8 cellular contexts compared by ENCODE assay signal in genomic region chr12:47078733-47079364, GRCh38. TPM values are rescaled to one million over a fixed set of nuclear protein-coding genes. Genes with fewer than 3 reads are reported as not detected.
DNase-seq lines count a peak whose midpoint lies in the region; ATAC-seq and TF ChIP-seq lines count a peak whose summit lies in the region.

No MANE protein-coding gene starts in this region.

- peak in 5 of 8 donors; percentile 22 to 52 (median 36) for ATAC-seq in heart right ventricle
- ATAC-seq in GM21367 (IDR thresholded peaks at IDR 0.05; ENCODE audit: unreplicated experiment): no peak

- H3K27ac Mint-ChIP-seq in Caco-2 (ENCODE audit: unreplicated experiment): peak overlapping the region; percentile 27
- peak overlapping the region; percentile 92 for H3K27ac Mint-ChIP-seq in activated T-helper 2 cell treated with anti-CD3 and anti-CD28 coated beads, Interferon-gamma antibody, Interleukin-2, Interleukin-4, amounts not matched to agents 10 μg/mL and 5 μg/mL and 100 μg/mL, durations not matched to agents 14 hours and 24 hours and 36 hours

- peak in 1 of 2 experiments; percentile 16 for DNase-seq in Caco-2
- DNase-seq in NCI-H1417 (lab: John Stamatoyannopoulos, UW): peak in 2 of 3 experiments; percentile 51 to 71
- DNase-seq in activated T-helper 2 cell treated with anti-CD3 and anti-CD28 coated beads, Interferon-gamma antibody, Interleukin-2, Interleukin-4, amounts not matched to agents 10 μg/mL and 5 μg/mL and 100 μg/mL, durations not matched to agents 14 hours and 24 hours and 36 hours (ENCODE audit: low spot score): no peak
- DNase-seq in heart right ventricle: peak in 1 of 2 donors; percentile 21
- DNase-seq in retinal pigment epithelial cell (ENCODE audit: low read depth): no peak
- DNase-seq in RPMI8226: no peak
- DNase-seq in GOT3 (lab: John Stamatoyannopoulos, UW): no peak

- BruUV-seq in Caco-2 (replicated peaks; lab: Mats Ljungman, UMichigan): no TSS peak

- peak overlapping the region in 9 of 10 donors; percentile 76 to 92 (median 90) for H3K27ac ChIP-seq in heart right ventricle

- WGBS in heart right ventricle, 2 donors: 8 to 9% methylated on average over 12 of the region's 12 CpGs

- H3K4me3 ChIP-seq in Caco-2 (ENCODE audit: low read depth, low read length) (peak overlapping the region; percentile 72), heart right ventricle (peak overlapping the region; percentile 57 to 80 (median 71)), retinal pigment epithelial cell (ENCODE audit: low read length) (peak overlapping the region; percentile 74)

- no peaks in the 10 kb centered on the region for H3K9me3 Mint-ChIP-seq in Caco-2 (ENCODE audit: unreplicated experiment)
- no peaks in the 10 kb centered on the region for H3K9me3 Mint-ChIP-seq in activated T-helper 2 cell treated with anti-CD3 and anti-CD28 coated beads, Interferon-gamma antibody, Interleukin-2, Interleukin-4, amounts not matched to agents 10 μg/mL and 5 μg/mL and 100 μg/mL, durations not matched to agents 14 hours and 24 hours and 36 hours

- H3K4me1 ChIP-seq in Caco-2: peaks cover 8% of the 10 kb centered on the region; the same call in 1 of the 2 replicates
- H3K4me1 ChIP-seq in heart right ventricle: peaks cover 0 to 37% (median 15%) of the 10 kb centered on the region in 9 donors

- peaks cover 7% of the 10 kb centered on the region for H3K27me3 Mint-ChIP-seq in Caco-2 (ENCODE audit: insufficient read depth, unreplicated experiment)
- no peaks in the 10 kb centered on the region for H3K27me3 Mint-ChIP-seq in activated T-helper 2 cell treated with anti-CD3 and anti-CD28 coated beads, Interferon-gamma antibody, Interleukin-2, Interleukin-4, amounts not matched to agents 10 μg/mL and 5 μg/mL and 100 μg/mL, durations not matched to agents 14 hours and 24 hours and 36 hours (ENCODE audit: low read depth)

- intact Hi-C loops in Caco-2 (cut with micrococcal nuclease; ENCODE audit: unreplicated experiment) (loop anchor here (1.0 to 2.0 kb wide), 5 partner anchors 41 to 318 kb away; no protein-coding TSS in a partner anchor), heart right ventricle (cut with DNase I) (loop anchor here in 3 of 10 donors (2.0 to 5.0 kb wide), 3 partner anchors 228 to 318 kb away; no protein-coding TSS in a partner anchor)
- intact Hi-C loops in activated T-helper 2 cell treated with anti-CD3 and anti-CD28 coated beads, Interferon-gamma antibody, Interleukin-2, Interleukin-4, amounts not matched to agents 10 μg/mL and 5 μg/mL and 100 μg/mL, durations not matched to agents 14 hours and 24 hours and 36 hours (cut with micrococcal nuclease): loop anchor here (2.0 kb wide), 1 partner anchor 228 kb away; no protein-coding TSS in a partner anchor

- H3K27me3 ChIP-seq in Caco-2 (replicated peaks; ENCODE audit: control insufficient read depth, insufficient read depth, low read length) (peaks cover 1% of the 10 kb centered on the region; the same call in 1 of the 2 replicates), heart right ventricle (peaks cover 0 to 22% (median 11%) of the 10 kb centered on the region in 7 donors)

- TF ChIP-seq CTCF in Caco-2 (IDR thresholded peaks at IDR 0.05; ENCODE audit: insufficient read depth in 1 of 2, low read depth in 1 of 2, low read length in 1 of 2, severe bottlenecking in 1 of 2, unreplicated experiment in 1 of 2) (no peak), heart right ventricle (IDR thresholded peaks at IDR 0.05) (no peak), retinal pigment epithelial cell (conservative IDR thresholded peaks at IDR 0.05; ENCODE audit: low read depth, low read length) (no peak)

- peak overlapping the region; percentile 82 for H3K4me3 Mint-ChIP-seq in Caco-2 (ENCODE audit: unreplicated experiment)
- peak overlapping the region; percentile 97 for H3K4me3 Mint-ChIP-seq in activated T-helper 2 cell treated with anti-CD3 and anti-CD28 coated beads, Interferon-gamma antibody, Interleukin-2, Interleukin-4, amounts not matched to agents 10 μg/mL and 5 μg/mL and 100 μg/mL, durations not matched to agents 14 hours and 24 hours and 36 hours (ENCODE audit: low read depth)

- POLR2A ChIA-PET in Caco-2 (lab: Charles Lee): no interaction called here

- H3K9me3 ChIP-seq in Caco-2 (no peaks in the 10 kb centered on the region), heart right ventricle (no peaks in the 10 kb centered on the region)

- CTCF ChIA-PET in Caco-2 (lab: Charles Lee): interaction anchor here (0.6 to 3.1 kb wide), 6 partner anchors 46 to 319 kb away, joined by 3 to 16 read pairs (median 6); no protein-coding TSS in a partner anchor

- H3K36me3 Mint-ChIP-seq in Caco-2 (ENCODE audit: insufficient read depth, unreplicated experiment): no peaks in the 10 kb centered on the region
- H3K36me3 Mint-ChIP-seq in activated T-helper 2 cell treated with anti-CD3 and anti-CD28 coated beads, Interferon-gamma antibody, Interleukin-2, Interleukin-4, amounts not matched to agents 10 μg/mL and 5 μg/mL and 100 μg/mL, durations not matched to agents 14 hours and 24 hours and 36 hours (ENCODE audit: low read depth): peaks cover 33% of the 10 kb centered on the region

- no peaks in the 10 kb centered on the region for H3K36me3 ChIP-seq in Caco-2 (ENCODE audit: control insufficient read depth, insufficient read depth, low read length)
- no peaks in the 10 kb centered on the region for H3K36me3 ChIP-seq in heart right ventricle

- H3K4me1 Mint-ChIP-seq in Caco-2 (ENCODE audit: low read depth, unreplicated experiment): peaks cover 35% of the 10 kb centered on the region
- peaks cover 56% of the 10 kb centered on the region for H3K4me1 Mint-ChIP-seq in activated T-helper 2 cell treated with anti-CD3 and anti-CD28 coated beads, Interferon-gamma antibody, Interleukin-2, Interleukin-4, amounts not matched to agents 10 μg/mL and 5 μg/mL and 100 μg/mL, durations not matched to agents 14 hours and 24 hours and 36 hours (ENCODE audit: low read depth)

RNA-seq across cellular contexts. Expression of gene PCED1B, which starts 0.6 kb away (rescaled TPM):
- 7.0 and 7.8 TPM in 2 replicates for total RNA-seq in Caco-2 (2022)
- total RNA-seq in activated T-helper 2 cell treated with anti-CD3 and anti-CD28 coated beads, Interferon-gamma antibody, Interleukin-2, Interleukin-4, amounts not matched to agents 10 μg/mL and 5 μg/mL and 100 μg/mL, durations not matched to agents 14 hours and 24 hours and 36 hours: 49.9 and 50.4 TPM in 2 replicates
- 1 to 10 TPM in 4 of 10 donors, under 1 TPM in 6; 0.49 to 4.8 (median 0.87) TPM for total RNA-seq in heart right ventricle
- 1 to 10 TPM in 1 of 2 donors, under 1 TPM in 1; 0.87 to 1.6 TPM for polyA plus RNA-seq in heart right ventricle

RNA-seq across cellular contexts. Expression of gene AMIGO2, which starts 0.9 kb away (rescaled TPM):
- total RNA-seq in Caco-2 (2022): 1.6 and 1.9 TPM in 2 replicates
- 10.7 and 11.1 TPM in 2 replicates for total RNA-seq in activated T-helper 2 cell treated with anti-CD3 and anti-CD28 coated beads, Interferon-gamma antibody, Interleukin-2, Interleukin-4, amounts not matched to agents 10 μg/mL and 5 μg/mL and 100 μg/mL, durations not matched to agents 14 hours and 24 hours and 36 hours
- total RNA-seq in heart right ventricle: 1 to 10 TPM; 1.1 to 3.2 (median 1.9) TPM
- polyA plus RNA-seq in heart right ventricle: 1 to 10 TPM; 3.1 to 3.3 TPM

Comparison
In these comparisons a context has a peak if more than half of its experiments do, and no peak if none do; other contexts are left out.
1. DNase-seq: peak in NCI-H1417 (2 of 3); none in activated T-helper 2 cell treated with anti-CD3 and anti-CD28 coated beads, Interferon-gamma antibody, Interleukin-2, Interleukin-4, amounts not matched to agents 10 μg/mL and 5 μg/mL and 100 μg/mL, durations not matched to agents 14 hours and 24 hours and 36 hours (single experiment), retinal pigment epithelial cell (single experiment), RPMI8226 (single experiment) and GOT3 (single experiment).
2. Peak in every context shown above with its lines, with median percentiles within 50 percentile points of each other: H3K4me3 ChIP-seq.